19 cellular contexts compared by ENCODE assay signal in genomic region chr15:30974112-30974511, GRCh38.
"Had no signal": no experiment of that assay in that cellular context is flagged by ENCODE, and none has a peak within 500 bp of the region (broad histone marks: within the 10 kb centered on the region; RNA-seq: fewer than 3 reads in every experiment).

No MANE protein-coding gene starts in this region.

- DNase-seq: activated CD4-positive, alpha-beta T cell treated with anti-CD3 and anti-CD28 coated beads, Interleukin-2, amount 10 ng/mL, durations not matched to agents 7 days and 5 days; activated CD4-positive, CD25-positive, alpha-beta regulatory T cell treated with anti-CD3 and anti-CD28 coated beads, Interleukin-2, amount 50 U/mL, for 72 hours; activated CD8-positive, alpha-beta T cell treated with anti-CD3 and anti-CD28 coated beads, Interleukin-2, amount 10 ng/mL, durations not matched to agents 7 days and 5 days; activated gamma-delta T cell; activated naive CD4-positive, alpha-beta T cell treated with anti-CD3 and anti-CD28 coated beads, Interleukin-2, amount 50 U/mL, for 16 hours; activated naive CD8-positive, alpha-beta T cell treated with anti-CD3 and anti-CD28 coated beads, Interleukin-2, amount 50 U/mL, for 24 hours; effector CD8-positive, alpha-beta T cell; foreskin keratinocyte; left lung; naive thymus-derived CD4-positive, alpha-beta T cell; small intestine; stimulated activated CD4-positive, alpha-beta T cell treated with anti-CD3 and anti-CD28 coated beads, Interleukin-2, amount 100 ng/mL, for 24 hours; stimulated activated naive CD8-positive, alpha-beta T cell treated with anti-CD3 and anti-CD28 coated beads, Interleukin-15, amount 100 ng/mL, for 72 hours; transverse colon had no signal

- ATAC-seq: activated CD8-positive, alpha-beta T cell treated with anti-CD3 and anti-CD28 coated beads, Interleukin-2, amount 10 ng/mL, durations not matched to agents 7 days and 5 days; activated naive CD8-positive, alpha-beta T cell treated with anti-CD3 and anti-CD28 coated beads, Interleukin-2, amount 50 U/mL, for 24 hours; foreskin keratinocyte; left lung; naive thymus-derived CD4-positive, alpha-beta T cell; sciatic nerve; stimulated activated effector memory CD8-positive, alpha-beta T cell treated with anti-CD3 and anti-CD28 coated beads, Interleukin-12 subunit alpha, Interleukin-12 subunit beta, amount 100 ng/mL, for 72 hours; stimulated activated naive CD8-positive, alpha-beta T cell treated with anti-CD3 and anti-CD28 coated beads, Interleukin-15, amount 100 ng/mL, for 72 hours had no signal

- H3K4me3 ChIP-seq: left lung, lung, suprapubic skin, transverse colon had no signal

- H3K9me3 ChIP-seq: left lung, suprapubic skin, transverse colon had no signal

- H3K27ac ChIP-seq: foreskin keratinocyte, left lung, suprapubic skin, transverse colon, VCaP had no signal

- H3K27me3 ChIP-seq: foreskin keratinocyte, left lung, suprapubic skin, transverse colon had no signal
